Comparison of ENCODE assay signal across 8 cellular contexts in genomic region chr5:59799668-59800374, GRCh38.
DNase-seq lines count a peak whose midpoint lies in the region; ATAC-seq and TF ChIP-seq lines count a peak whose summit lies in the region.

No MANE protein-coding gene starts in this region.

- no peaks in the 10 kb centered on the region for H3K79me2 ChIP-seq in OCI-LY7 (ENCODE audit: insufficient read depth, low read depth, low read length)

- H3K4me3 ChIP-seq in OCI-LY7 (ENCODE audit: low read depth, low read length, poor library complexity, severe bottlenecking) (peak overlapping the region; percentile 55), choroid plexus epithelial cell (ENCODE audit: low read depth, low read length) (no peak overlapping the region), left lung (no peak overlapping the region), thyroid gland (replicated peaks in 1 of 3) (no peak overlapping the region)

- no peaks in the 10 kb centered on the region for H4K20me1 ChIP-seq in OCI-LY7 (ENCODE audit: insufficient read depth, low read length)

- DNase-seq in NCI-H1092 treated with DMSO at 0.1 percent for 48 hours (lab: John Stamatoyannopoulos, UW) (peak; percentile 23), NCI-H1092 (lab: John Stamatoyannopoulos, UW) (no peak), GM20000 (ENCODE audit: low spot score) (no peak), OCI-LY7 (ENCODE audit: low spot score) (peak; percentile 78), choroid plexus epithelial cell (ENCODE audit: low read depth) (peak; percentile 83), left lung (no peak), thyroid gland (no peak)

- intact Hi-C loops in OCI-LY7 (cut with micrococcal nuclease; ENCODE audit: unreplicated experiment) (loop anchor here (1.0 to 10.0 kb wide), 9 partner anchors 15 to 875 kb away; no protein-coding TSS in a partner anchor), left lung (cut with DNase I) (no loop called here), thyroid gland (cut with DNase I) (no loop called here)

- H3K4me1 ChIP-seq in OCI-LY7 (ENCODE audit: insufficient read depth, low read length, poor library complexity, severe bottlenecking) (peaks cover 43% of the 10 kb centered on the region), left lung (peaks cover 11 to 22% of the 10 kb centered on the region in 2 donors), thyroid gland (peaks cover 5 to 12% of the 10 kb centered on the region in 2 donors)

- H3K9me3 ChIP-seq in OCI-LY7 (ENCODE audit: low read length), result no peaks in the 10 kb centered on the region
- H3K9me3 ChIP-seq in left lung, result no peaks in the 10 kb centered on the region
- H3K9me3 ChIP-seq in thyroid gland, result no peaks in the 10 kb centered on the region

- H3K9me2 ChIP-seq in OCI-LY7 (ENCODE audit: insufficient read depth, low read length), result no peaks in the 10 kb centered on the region

- TF ChIP-seq POLR2A in thyroid gland (IDR thresholded peaks at IDR 0.05), result no peak

- CTCF ChIA-PET in OCI-LY7 (lab: Charles Lee; ENCODE audit: unreplicated experiment), result no interaction called here

- POLR2A ChIA-PET in OCI-LY7 (lab: Charles Lee), result interaction anchor here (0.9 kb wide), 1 partner anchor 291 kb away, joined by 3 read pairs; no protein-coding TSS in a partner anchor

- peak; percentile 41 for ATAC-seq in HG03521 (IDR thresholded peaks at IDR 0.05; ENCODE audit: unreplicated experiment)
- peak; percentile 93 for ATAC-seq in left lung

- no peaks in the 10 kb centered on the region for H3K36me3 ChIP-seq in OCI-LY7 (ENCODE audit: insufficient read depth, low read length)
- no peaks in the 10 kb centered on the region for H3K36me3 ChIP-seq in left lung
- H3K36me3 ChIP-seq in thyroid gland, result no peaks in the 10 kb centered on the region

- WGBS in thyroid gland, 2 donors, result 24 to 28% methylated on average over 6 of the region's 6 CpGs

- H3K27me3 ChIP-seq in left lung (no peaks in the 10 kb centered on the region), thyroid gland (no peaks in the 10 kb centered on the region)

- TF ChIP-seq CTCF in GM20000 (IDR thresholded peaks at IDR 0.05; ENCODE audit: extremely low read depth, missing control alignments), result peak; percentile 49
- peak; percentile 91 for TF ChIP-seq CTCF in OCI-LY7 (conservative IDR thresholded peaks at IDR 0.05; ENCODE audit: low read length)
- peak; percentile 54 for TF ChIP-seq CTCF in choroid plexus epithelial cell (conservative IDR thresholded peaks at IDR 0.05; ENCODE audit: low read depth, low read length)
- TF ChIP-seq CTCF in left lung (IDR thresholded peaks at IDR 0.05), result peak; percentile 81 to 82
- peak in 5 of 6 experiments; percentile 48 to 78 (median 69) for TF ChIP-seq CTCF in thyroid gland (IDR thresholded peaks at IDR 0.05)

- no TSS peak for BruUV-seq in OCI-LY7 (replicated peaks; lab: Mats Ljungman, UMichigan)

- peak overlapping the region; percentile 85 for H3K4me2 ChIP-seq in OCI-LY7 (ENCODE audit: low read length)

- peak overlapping the region; percentile 98 for H2AFZ ChIP-seq in OCI-LY7 (ENCODE audit: low read length)

- H3K27ac ChIP-seq in OCI-LY7 (ENCODE audit: low read depth, low read length, poor library complexity, severe bottlenecking), result peak overlapping the region; percentile 59
- H3K27ac ChIP-seq in left lung, result peak overlapping the region in 1 of 2 donors; percentile 1
- no peak overlapping the region for H3K27ac ChIP-seq in thyroid gland

Comparison
In these comparisons a context has a peak if more than half of its experiments do, and no peak if none do; other contexts are left out.
1. DNase-seq: peak in NCI-H1092 treated with DMSO at 0.1 percent for 48 hours (single experiment), OCI-LY7 (single experiment) and choroid plexus epithelial cell (single experiment); none in NCI-H1092 (single experiment), GM20000 (single experiment), left lung (0 of 2) and thyroid gland (0 of 2).
2. Peak in every context shown above with its lines, with median percentiles within 50 percentile points of each other: CTCF ChIP-seq.